Comparison of ENCODE assay signal across 8 cellular contexts in genomic region chr4:37891221-37892159, GRCh38. TPM values are rescaled to one million over a fixed set of nuclear protein-coding genes. Genes with fewer than 3 reads are reported as not detected.
DNase-seq lines count a peak whose midpoint lies in the region; ATAC-seq and TF ChIP-seq lines count a peak whose summit lies in the region.

No MANE protein-coding gene starts in this region.

- H3K9me3 ChIP-seq in parathyroid adenoma (ENCODE audit: control insufficient read depth, low read length) (no peaks in the 10 kb centered on the region), upper lobe of left lung (no peaks in the 10 kb centered on the region)

- TF ChIP-seq POLR2A in upper lobe of left lung (IDR thresholded peaks at IDR 0.05) = peak in 1 of 4 donors; percentile 14

- H2AFZ ChIP-seq in parathyroid adenoma = peak overlapping the region; percentile 73

- H3K79me2 ChIP-seq in parathyroid adenoma = no peaks in the 10 kb centered on the region

- ATAC-seq in HG02884 (IDR thresholded peaks at IDR 0.05; ENCODE audit: unreplicated experiment) = peak; percentile 55
- ATAC-seq in upper lobe of left lung (ENCODE audit: low FRiP score in 2 of 2) = peak; percentile 7 to 34

- H3K9ac ChIP-seq in parathyroid adenoma = no peak overlapping the region

- H3K4me1 ChIP-seq in parathyroid adenoma (no peaks in the 10 kb centered on the region), upper lobe of left lung (peaks cover 10 to 20% (median 14%) of the 10 kb centered on the region in 4 donors)

- 0 to 1% methylated on average over 5 to 30 of the region's 55 CpGs for WGBS in upper lobe of left lung, 2 donors

- H3K4me2 ChIP-seq in parathyroid adenoma (ENCODE audit: low read length) = peak overlapping the region; percentile 94

- H3K27ac ChIP-seq in parathyroid adenoma (no peak overlapping the region), upper lobe of left lung (peak overlapping the region; percentile 79 to 88 (median 82))

- H3K4me3 ChIP-seq in parathyroid adenoma (ENCODE audit: low read depth, low read length) (peak overlapping the region; percentile 59), upper lobe of left lung (peak overlapping the region; percentile 48 to 94 (median 78))

- H3K27me3 ChIP-seq in parathyroid adenoma (ENCODE audit: control insufficient read depth, insufficient read depth, low read length) (no peaks in the 10 kb centered on the region), upper lobe of left lung (no peaks in the 10 kb centered on the region)

- peak; percentile 49 for DNase-seq in NCI-H748 (lab: John Stamatoyannopoulos, UW; ENCODE audit: unreplicated experiment)
- no peak for DNase-seq in NCI-H748 treated with DMSO at 0.1 percent for 48 hours (lab: John Stamatoyannopoulos, UW)
- peak; percentile 64 for DNase-seq in NOMO-1 treated with DMSO at 0.1 percent for 48 hours (lab: John Stamatoyannopoulos, UW; ENCODE audit: unreplicated experiment)
- peak; percentile 18 to 42 for DNase-seq in activated T-helper 1 cell treated with anti-CD3 and anti-CD28 coated beads, Interleukin-2, amount 50 U/mL, for 16 hours (ENCODE audit: low read depth in 1 of 2, low spot score in 1 of 2)
- DNase-seq in globus pallidus (ENCODE audit: low spot score) = peak; percentile 30
- DNase-seq in upper lobe of left lung = peak in 1 of 2 donors; percentile 43

- TF ChIP-seq CTCF in parathyroid adenoma (IDR thresholded peaks at IDR 0.05) = no peak
- peak in 1 of 6 experiments; percentile 30 for TF ChIP-seq CTCF in upper lobe of left lung (IDR thresholded peaks at IDR 0.05)

- TF ChIP-seq EP300 in upper lobe of left lung (IDR thresholded peaks at IDR 0.05) = peak in 1 of 4 donors; percentile 1

- H3K36me3 ChIP-seq in parathyroid adenoma (ENCODE audit: control insufficient read depth, insufficient read depth, low read length) = no peaks in the 10 kb centered on the region
- H3K36me3 ChIP-seq in upper lobe of left lung = no peaks in the 10 kb centered on the region

RNA-seq across cellular contexts. Expression of gene TBC1D1, which starts 0.6 kb away (rescaled TPM):
- total RNA-seq in upper lobe of left lung = 10 to 100 TPM; 45.1 to 68.1 (median 58.0) TPM
